In the genomic region with DNA sequence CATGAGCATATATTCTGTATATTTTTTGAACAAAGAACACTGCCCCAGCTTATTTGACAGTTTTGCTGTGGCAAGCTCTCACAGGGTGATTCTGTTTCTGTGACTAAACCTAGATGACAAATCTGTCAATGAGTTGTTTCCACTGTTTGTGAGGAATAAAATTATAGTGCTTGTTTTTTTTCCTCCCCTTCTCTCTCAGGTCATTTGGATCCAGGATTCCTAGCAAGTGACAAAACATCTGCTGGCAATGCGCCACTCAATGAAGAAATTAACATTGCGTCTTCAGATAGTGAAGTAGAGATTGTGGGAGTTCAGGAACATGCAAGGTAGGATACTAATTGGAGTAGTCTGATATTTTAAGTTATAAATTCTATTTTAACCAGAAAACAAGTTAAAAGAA, we compare ENCODE assay signal across 12 cellular contexts.
DNase-seq lines count a peak whose midpoint lies in the region; ATAC-seq and TF ChIP-seq lines count a peak whose summit lies in the region.
"Had no signal": no experiment of that assay in that cellular context is flagged by ENCODE, and none has a peak within 500 bp of the region (broad histone marks: within the 10 kb centered on the region; RNA-seq: fewer than 3 reads in every experiment).

No MANE protein-coding gene starts in this region.

- H3K4me3 Mint-ChIP-seq in activated CD8-positive, alpha-beta memory T cell treated with anti-CD3 and anti-CD28 coated beads, Interleukin-2, amount 10 ng/mL, durations not matched to agents 7 days and 5 days = no peak overlapping the region
- H3K4me3 Mint-ChIP-seq in activated naive CD8-positive, alpha-beta T cell treated with anti-CD3 and anti-CD28 coated beads for 36 hours = no peak overlapping the region
- no peak overlapping the region for H3K4me3 Mint-ChIP-seq in stimulated activated memory B cell treated with anti-CD40 and anti-IgM and Interleukin-4, amounts not matched to agents 10 μg/mL and 1 μg/mL and 100 μg/mL, for 72 hours
- H3K4me3 Mint-ChIP-seq: dendritic cell treated with granulocyte-macrophage colony-stimulating factor and Interleukin-4, amounts not matched to agents 40 ng/mL and 50 ng/mL, for 4 days had no signal

- no peaks in the 10 kb centered on the region for H3K27me3 Mint-ChIP-seq in activated CD8-positive, alpha-beta memory T cell treated with anti-CD3 and anti-CD28 coated beads, Interleukin-2, amount 10 ng/mL, durations not matched to agents 7 days and 5 days
- H3K27me3 Mint-ChIP-seq in activated naive CD8-positive, alpha-beta T cell treated with anti-CD3 and anti-CD28 coated beads for 36 hours = peaks cover 4% of the 10 kb centered on the region
- H3K27me3 Mint-ChIP-seq in stimulated activated memory B cell treated with anti-CD40 and anti-IgM and Interleukin-4, amounts not matched to agents 10 μg/mL and 1 μg/mL and 100 μg/mL, for 72 hours = no peaks in the 10 kb centered on the region
- H3K27me3 Mint-ChIP-seq: dendritic cell treated with granulocyte-macrophage colony-stimulating factor and Interleukin-4, amounts not matched to agents 40 ng/mL and 50 ng/mL, for 4 days had no signal

- H3K9me3 Mint-ChIP-seq in activated CD8-positive, alpha-beta memory T cell treated with anti-CD3 and anti-CD28 coated beads, Interleukin-2, amount 10 ng/mL, durations not matched to agents 7 days and 5 days (ENCODE audit: low read depth) = no peaks in the 10 kb centered on the region
- H3K9me3 Mint-ChIP-seq in activated naive CD8-positive, alpha-beta T cell treated with anti-CD3 and anti-CD28 coated beads for 36 hours = peaks cover 1% of the 10 kb centered on the region
- H3K9me3 Mint-ChIP-seq in stimulated activated memory B cell treated with anti-CD40 and anti-IgM and Interleukin-4, amounts not matched to agents 10 μg/mL and 1 μg/mL and 100 μg/mL, for 72 hours = no peaks in the 10 kb centered on the region
- H3K9me3 Mint-ChIP-seq: dendritic cell treated with granulocyte-macrophage colony-stimulating factor and Interleukin-4, amounts not matched to agents 40 ng/mL and 50 ng/mL, for 4 days had no signal

- DNase-seq in activated CD8-positive, alpha-beta memory T cell treated with anti-CD3 and anti-CD28 coated beads, Interleukin-2, amount 10 ng/mL, durations not matched to agents 7 days and 5 days = no peak
- no peak for DNase-seq in activated CD8-positive, alpha-beta memory T cell treated with anti-CD3 and anti-CD28 coated beads, Interleukin-2, amount 50 U/mL, for 4 hours
- DNase-seq in activated naive CD8-positive, alpha-beta T cell treated with anti-CD3 and anti-CD28 coated beads for 36 hours = no peak
- DNase-seq in foreskin fibroblast = peak; percentile 34 to 49
- DNase-seq in NCI-H187 (lab: John Stamatoyannopoulos, UW) = no peak
- DNase-seq in esophagus muscularis mucosa (ENCODE audit: extremely low spot score) = no peak
- no peak for DNase-seq in activated gamma-delta T cell treated with Interleukin-2 at 50 U/mL for 16 hours
- DNase-seq: mucosa of descending colon, NCI-H446 treated with DMSO at 0.1 percent for 48 hours had no signal

- 70% methylated on average over 2 of the region's 2 CpGs for WGBS in esophagus muscularis mucosa

- H3K27ac Mint-ChIP-seq in activated CD8-positive, alpha-beta memory T cell treated with anti-CD3 and anti-CD28 coated beads, Interleukin-2, amount 10 ng/mL, durations not matched to agents 7 days and 5 days = peak overlapping the region; percentile 8
- peak overlapping the region; percentile 77 for H3K27ac Mint-ChIP-seq in activated naive CD8-positive, alpha-beta T cell treated with anti-CD3 and anti-CD28 coated beads for 36 hours
- H3K27ac Mint-ChIP-seq in stimulated activated memory B cell treated with anti-CD40 and anti-IgM and Interleukin-4, amounts not matched to agents 10 μg/mL and 1 μg/mL and 100 μg/mL, for 72 hours = peak overlapping the region; percentile 16
- H3K27ac Mint-ChIP-seq: dendritic cell treated with granulocyte-macrophage colony-stimulating factor and Interleukin-4, amounts not matched to agents 40 ng/mL and 50 ng/mL, for 4 days had no signal

- H3K4me3 ChIP-seq in foreskin fibroblast (ENCODE audit: low read depth in 1 of 2, low read length in 2 of 2) (no peak overlapping the region), esophagus muscularis mucosa (no peak overlapping the region)
- H3K4me3 ChIP-seq: mucosa of descending colon had no signal

- TF ChIP-seq CTCF in foreskin fibroblast (IDR thresholded peaks at IDR 0.05; ENCODE audit: low read depth, low read length) = no peak
- TF ChIP-seq CTCF in esophagus muscularis mucosa (IDR thresholded peaks at IDR 0.05) = no peak

- H3K36me3 Mint-ChIP-seq in activated CD8-positive, alpha-beta memory T cell treated with anti-CD3 and anti-CD28 coated beads, Interleukin-2, amount 10 ng/mL, durations not matched to agents 7 days and 5 days = peaks cover 60% of the 10 kb centered on the region
- H3K36me3 Mint-ChIP-seq in activated naive CD8-positive, alpha-beta T cell treated with anti-CD3 and anti-CD28 coated beads for 36 hours = peaks cover 68% of the 10 kb centered on the region
- peaks cover 43% of the 10 kb centered on the region for H3K36me3 Mint-ChIP-seq in stimulated activated memory B cell treated with anti-CD40 and anti-IgM and Interleukin-4, amounts not matched to agents 10 μg/mL and 1 μg/mL and 100 μg/mL, for 72 hours

- TF ChIP-seq EP300 in esophagus muscularis mucosa (IDR thresholded peaks at IDR 0.05) = no peak

- TF ChIP-seq POLR2A in esophagus muscularis mucosa (IDR thresholded peaks at IDR 0.05; ENCODE audit: low read depth) = no peak

- no peak for ATAC-seq in activated CD8-positive, alpha-beta memory T cell treated with anti-CD3 and anti-CD28 coated beads, Interleukin-2, amount 10 ng/mL, durations not matched to agents 7 days and 5 days
- no peak for ATAC-seq in stimulated activated memory B cell treated with anti-CD40 and anti-IgM and Interleukin-4, amounts not matched to agents 10 μg/mL and 1 μg/mL and 100 μg/mL, for 72 hours
- ATAC-seq: mucosa of descending colon, sciatic nerve had no signal

- H3K9me3 ChIP-seq in esophagus muscularis mucosa = no peaks in the 10 kb centered on the region
- H3K9me3 ChIP-seq: mucosa of descending colon had no signal

- no peaks in the 10 kb centered on the region for H3K27me3 ChIP-seq in esophagus muscularis mucosa

- peaks cover 0 to 6% (median 0%) of the 10 kb centered on the region in 4 donors for H3K36me3 ChIP-seq in esophagus muscularis mucosa

- H3K4me1 ChIP-seq in esophagus muscularis mucosa = peaks cover 15 to 37% (median 33%) of the 10 kb centered on the region in 4 donors

- peak overlapping the region in 2 of 4 donors; percentile 36 to 42 for H3K27ac ChIP-seq in esophagus muscularis mucosa (replicated peaks in 1 of 4)

- CTCF ChIA-PET in activated CD8-positive, alpha-beta memory T cell treated with anti-CD3 and anti-CD28 coated beads, Interleukin-2, amount 10 ng/mL, durations not matched to agents 7 days and 5 days (lab: Charles Lee) = interaction anchor here (10.1 kb wide), 1 partner anchor 80 kb away, joined by 62 read pairs; a partner anchor contains a TSS

- peaks cover 53% of the 10 kb centered on the region for H3K4me1 Mint-ChIP-seq in activated CD8-positive, alpha-beta memory T cell treated with anti-CD3 and anti-CD28 coated beads, Interleukin-2, amount 10 ng/mL, durations not matched to agents 7 days and 5 days
- peaks cover 61% of the 10 kb centered on the region for H3K4me1 Mint-ChIP-seq in activated naive CD8-positive, alpha-beta T cell treated with anti-CD3 and anti-CD28 coated beads for 36 hours
- H3K4me1 Mint-ChIP-seq in stimulated activated memory B cell treated with anti-CD40 and anti-IgM and Interleukin-4, amounts not matched to agents 10 μg/mL and 1 μg/mL and 100 μg/mL, for 72 hours = peaks cover 45% of the 10 kb centered on the region

- intact Hi-C loops in esophagus muscularis mucosa (cut with DNase I) = loop anchor here (5.0 kb wide), 1 partner anchor 81 kb away; a partner anchor contains a TSS

Comparison
In these comparisons a context has a peak if more than half of its experiments do, and no peak if none do; other contexts are left out.
1. DNase-seq: peak in foreskin fibroblast (2 of 2); none in activated CD8-positive, alpha-beta memory T cell treated with anti-CD3 and anti-CD28 coated beads, Interleukin-2, amount 10 ng/mL, durations not matched to agents 7 days and 5 days (single experiment), activated CD8-positive, alpha-beta memory T cell treated with anti-CD3 and anti-CD28 coated beads, Interleukin-2, amount 50 U/mL, for 4 hours (single experiment), activated naive CD8-positive, alpha-beta T cell treated with anti-CD3 and anti-CD28 coated beads for 36 hours (single experiment), NCI-H187 (0 of 2), esophagus muscularis mucosa (single experiment) and activated gamma-delta T cell treated with Interleukin-2 at 50 U/mL for 16 hours (single experiment).
2. H3K27ac Mint-ChIP-seq: peak in every context shown above with its lines; median percentile 77 in activated naive CD8-positive, alpha-beta T cell treated with anti-CD3 and anti-CD28 coated beads for 36 hours; 16 in stimulated activated memory B cell treated with anti-CD40 and anti-IgM and Interleukin-4, amounts not matched to agents 10 μg/mL and 1 μg/mL and 100 μg/mL, for 72 hours; 8 in activated CD8-positive, alpha-beta memory T cell treated with anti-CD3 and anti-CD28 coated beads, Interleukin-2, amount 10 ng/mL, durations not matched to agents 7 days and 5 days.